In the genomic region with DNA sequence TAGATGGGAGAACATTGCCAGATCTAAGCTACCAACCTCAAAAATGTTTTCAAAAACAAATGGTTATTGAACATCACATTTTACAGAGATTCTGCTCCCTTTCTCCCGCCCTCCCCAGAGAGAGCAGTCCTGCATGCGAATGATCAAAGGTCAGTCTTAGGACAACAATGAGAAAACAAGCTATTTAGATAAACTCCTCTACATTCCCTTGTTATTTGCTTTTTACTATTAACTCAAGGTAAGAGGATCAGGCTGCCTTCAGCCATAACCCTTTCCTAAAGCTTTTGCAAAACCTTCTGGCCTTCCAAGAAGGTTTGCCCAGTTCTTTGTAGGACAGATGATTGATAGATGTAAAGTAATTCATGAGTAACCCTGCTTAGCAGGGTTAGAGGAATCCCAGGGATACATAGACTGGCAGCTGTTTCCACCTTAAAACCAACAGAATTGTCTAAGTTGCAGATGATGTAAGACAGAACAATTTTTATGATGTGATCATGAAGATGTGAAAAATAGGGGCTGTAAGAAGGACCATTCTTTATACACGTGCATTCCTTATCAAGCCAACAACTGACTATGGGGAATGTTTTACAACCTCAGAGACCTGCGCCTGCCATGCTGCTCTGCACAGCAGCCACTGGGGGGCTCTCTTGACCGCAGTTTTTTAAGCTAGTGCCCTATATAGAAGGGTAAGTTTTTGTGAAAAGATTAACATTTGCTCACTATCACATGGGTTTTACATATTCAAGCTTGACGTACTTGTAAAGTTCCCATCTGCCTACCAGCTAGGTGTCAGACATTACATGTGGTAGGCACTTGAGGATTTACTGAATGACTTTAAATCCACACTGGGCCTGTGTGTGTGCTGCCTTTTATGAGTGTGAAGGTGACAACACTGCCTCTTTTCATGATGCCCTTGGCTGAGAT, we compare ENCODE assay signal across 1 cellular context.
TF ChIP-seq lines count a peak whose summit lies in the region.

No MANE protein-coding gene starts in this region.

TF ChIP-seq in HepG2, 621 proteins besides CTCF, POLR2A, EP300 and RAD21 (continues in another document):
- TF ChIP-seq ZHX1 (CRISPR knock-in tag; IDR thresholded peaks at IDR 0.05; ENCODE audit: low read depth) (no peak), ZNF709 (CRISPR knock-in tag; IDR thresholded peaks at IDR 0.05) (no peak), STAT6 (CRISPR knock-in tag; IDR thresholded peaks at IDR 0.05; ENCODE audit: borderline replicate concordance) (no peak), ZNF350 (CRISPR knock-in tag; IDR thresholded peaks at IDR 0.05; ENCODE audit: borderline replicate concordance, low read depth) (no peak), ASH2L (IDR thresholded peaks at IDR 0.05; ENCODE audit: insufficient read length, low read depth, low read length) (peak; percentile 76), MTF1 (CRISPR knock-in tag; IDR thresholded peaks at IDR 0.05) (no peak), ATM (IDR thresholded peaks at IDR 0.05; ENCODE audit: borderline replicate concordance) (no peak), CHD2 (IDR thresholded peaks at IDR 0.05; ENCODE audit: low read depth, low read length) (no peak), ZNF577 (CRISPR knock-in tag; IDR thresholded peaks at IDR 0.05; ENCODE audit: borderline replicate concordance, low read depth) (no peak), ZNF136 (CRISPR knock-in tag; IDR thresholded peaks at IDR 0.05; ENCODE audit: low read depth) (no peak), EZH2 (conservative IDR thresholded peaks at IDR 0.05; ENCODE audit: low read depth, low read length) (no peak), REPIN1 (CRISPR knock-in tag; IDR thresholded peaks at IDR 0.05; ENCODE audit: borderline replicate concordance, low read depth) (0 out of 2 replicates have a peak, but pooled peaks have one; percentile 37), ZGPAT (CRISPR knock-in tag; IDR thresholded peaks at IDR 0.05) (peak; percentile 49; the same call in 1 of the 2 replicates), RAD51 (IDR thresholded peaks at IDR 0.05; ENCODE audit: borderline replicate concordance) (no peak), NCOA1 (CRISPR knock-in tag; IDR thresholded peaks at IDR 0.05) (0 out of 2 replicates have a peak, but pooled peaks have one; percentile 39), PHF20 (CRISPR knock-in tag; IDR thresholded peaks at IDR 0.05) (no peak), POLR2AphosphoS2 (IDR thresholded peaks at IDR 0.05; ENCODE audit: low read depth, low read length) (no peak), ZSCAN20 (CRISPR knock-in tag; IDR thresholded peaks at IDR 0.05; ENCODE audit: borderline replicate concordance) (no peak), ZSCAN30 (CRISPR knock-in tag; IDR thresholded peaks at IDR 0.05) (no peak), ZNF343 (CRISPR knock-in tag; IDR thresholded peaks at IDR 0.05) (no peak), ZNF12 (CRISPR knock-in tag; IDR thresholded peaks at IDR 0.05) (no peak), ZKSCAN8 (CRISPR knock-in tag; IDR thresholded peaks at IDR 0.05; ENCODE audit: borderline replicate concordance) (no peak), FOXM1 (CRISPR knock-in tag; IDR thresholded peaks at IDR 0.05) (no peak), SRY (CRISPR knock-in tag; IDR thresholded peaks at IDR 0.05) (no peak), NFE2L1 (CRISPR knock-in tag; IDR thresholded peaks at IDR 0.05; ENCODE audit: borderline replicate concordance) (no peak), SIX4 (CRISPR knock-in tag; IDR thresholded peaks at IDR 0.05) (no peak), GPBP1L1 (CRISPR knock-in tag; IDR thresholded peaks at IDR 0.05) (no peak), FOXA3 (CRISPR knock-in tag; IDR thresholded peaks at IDR 0.05) (peak; percentile 81), FOXP1 (IDR thresholded peaks at IDR 0.05) (no peak), FOXP1 (CRISPR knock-in tag; IDR thresholded peaks at IDR 0.05) (peak; percentile 84), SOX13 (IDR thresholded peaks at IDR 0.05) (no peak), SOX13 (CRISPR knock-in tag; conservative IDR thresholded peaks at IDR 0.05 in 1 of 2, IDR thresholded peaks at IDR 0.05 in 1 of 2) (peak in 1 of 2 experiments; percentile 80; a peak in 2 of 4 replicates), ZNF317 (CRISPR knock-in tag; IDR thresholded peaks at IDR 0.05) (0 out of 2 replicates have a peak, but pooled peaks have one; percentile 42), KDM6A (CRISPR knock-in tag; IDR thresholded peaks at IDR 0.05; ENCODE audit: low read depth) (peak; percentile 70), TBL1XR1 (IDR thresholded peaks at IDR 0.05; ENCODE audit: borderline replicate concordance, low read length, partially characterized antibody) (no peak), AGO1 (IDR thresholded peaks at IDR 0.05; ENCODE audit: low read depth, low read length, poor library complexity, severe bottlenecking) (no peak), ZNF530 (CRISPR knock-in tag; IDR thresholded peaks at IDR 0.05; ENCODE audit: low read depth) (no peak), TSC22D2 (CRISPR knock-in tag; IDR thresholded peaks at IDR 0.05; ENCODE audit: borderline replicate concordance) (no peak), MXD3 (CRISPR knock-in tag; IDR thresholded peaks at IDR 0.05) (no peak), ZNF30 (CRISPR knock-in tag; IDR thresholded peaks at IDR 0.05) (no peak), ZNF501 (CRISPR knock-in tag; IDR thresholded peaks at IDR 0.05) (no peak)
- TF ChIP-seq, protein P1, sequence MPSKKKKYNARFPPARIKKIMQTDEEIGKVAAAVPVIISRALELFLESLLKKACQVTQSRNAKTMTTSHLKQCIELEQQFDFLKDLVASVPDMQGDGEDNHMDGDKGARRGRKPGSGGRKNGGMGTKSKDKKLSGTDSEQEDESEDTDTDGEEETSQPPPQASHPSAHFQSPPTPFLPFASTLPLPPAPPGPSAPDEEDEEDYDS (CRISPR knock-in tag; IDR thresholded peaks at IDR 0.05) = no peak
- TF ChIP-seq, protein P2, sequence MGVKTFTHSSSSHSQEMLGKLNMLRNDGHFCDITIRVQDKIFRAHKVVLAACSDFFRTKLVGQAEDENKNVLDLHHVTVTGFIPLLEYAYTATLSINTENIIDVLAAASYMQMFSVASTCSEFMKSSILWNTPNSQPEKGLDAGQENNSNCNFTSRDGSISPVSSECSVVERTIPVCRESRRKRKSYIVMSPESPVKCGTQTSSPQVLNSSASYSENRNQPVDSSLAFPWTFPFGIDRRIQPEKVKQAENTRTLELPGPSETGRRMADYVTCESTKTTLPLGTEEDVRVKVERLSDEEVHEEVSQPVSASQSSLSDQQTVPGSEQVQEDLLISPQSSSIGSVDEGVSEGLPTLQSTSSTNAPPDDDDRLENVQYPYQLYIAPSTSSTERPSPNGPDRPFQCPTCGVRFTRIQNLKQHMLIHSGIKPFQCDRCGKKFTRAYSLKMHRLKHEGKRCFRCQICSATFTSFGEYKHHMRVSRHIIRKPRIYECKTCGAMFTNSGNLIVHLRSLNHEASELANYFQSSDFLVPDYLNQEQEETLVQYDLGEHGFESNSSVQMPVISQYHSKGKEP (CRISPR knock-in tag; IDR thresholded peaks at IDR 0.05) = no peak
- TF ChIP-seq, protein P3, sequence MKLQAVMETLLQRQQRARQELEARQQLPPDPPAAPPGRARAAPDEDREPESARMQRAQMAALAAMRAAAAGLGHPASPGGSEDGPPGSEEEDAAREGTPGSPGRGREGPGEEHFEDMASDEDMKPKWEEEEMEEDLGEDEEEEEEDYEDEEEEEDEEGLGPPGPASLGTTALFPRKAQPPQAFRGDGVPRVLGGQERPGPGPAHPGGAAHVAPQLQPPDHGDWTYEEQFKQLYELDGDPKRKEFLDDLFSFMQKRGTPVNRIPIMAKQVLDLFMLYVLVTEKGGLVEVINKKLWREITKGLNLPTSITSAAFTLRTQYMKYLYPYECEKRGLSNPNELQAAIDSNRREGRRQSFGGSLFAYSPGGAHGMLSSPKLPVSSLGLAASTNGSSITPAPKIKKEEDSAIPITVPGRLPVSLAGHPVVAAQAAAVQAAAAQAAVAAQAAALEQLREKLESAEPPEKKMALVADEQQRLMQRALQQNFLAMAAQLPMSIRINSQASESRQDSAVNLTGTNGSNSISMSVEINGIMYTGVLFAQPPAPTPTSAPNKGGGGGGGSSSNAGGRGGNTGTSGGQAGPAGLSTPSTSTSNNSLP (IDR thresholded peaks at IDR 0.05; ENCODE audit: low read depth, low read length) = peak; percentile 12; the same call in 1 of the 2 replicates
- TF ChIP-seq, protein P4, sequence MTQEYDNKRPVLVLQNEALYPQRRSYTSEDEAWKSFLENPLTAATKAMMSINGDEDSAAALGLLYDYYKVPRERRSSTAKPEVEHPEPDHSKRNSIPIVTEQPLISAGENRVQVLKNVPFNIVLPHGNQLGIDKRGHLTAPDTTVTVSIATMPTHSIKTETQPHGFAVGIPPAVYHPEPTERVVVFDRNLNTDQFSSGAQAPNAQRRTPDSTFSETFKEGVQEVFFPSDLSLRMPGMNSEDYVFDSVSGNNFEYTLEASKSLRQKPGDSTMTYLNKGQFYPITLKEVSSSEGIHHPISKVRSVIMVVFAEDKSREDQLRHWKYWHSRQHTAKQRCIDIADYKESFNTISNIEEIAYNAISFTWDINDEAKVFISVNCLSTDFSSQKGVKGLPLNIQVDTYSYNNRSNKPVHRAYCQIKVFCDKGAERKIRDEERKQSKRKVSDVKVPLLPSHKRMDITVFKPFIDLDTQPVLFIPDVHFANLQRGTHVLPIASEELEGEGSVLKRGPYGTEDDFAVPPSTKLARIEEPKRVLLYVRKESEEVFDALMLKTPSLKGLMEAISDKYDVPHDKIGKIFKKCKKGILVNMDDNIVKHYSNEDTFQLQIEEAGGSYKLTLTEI (CRISPR knock-in tag; conservative IDR thresholded peaks at IDR 0.05) = no peak
- TF ChIP-seq, protein P5, sequence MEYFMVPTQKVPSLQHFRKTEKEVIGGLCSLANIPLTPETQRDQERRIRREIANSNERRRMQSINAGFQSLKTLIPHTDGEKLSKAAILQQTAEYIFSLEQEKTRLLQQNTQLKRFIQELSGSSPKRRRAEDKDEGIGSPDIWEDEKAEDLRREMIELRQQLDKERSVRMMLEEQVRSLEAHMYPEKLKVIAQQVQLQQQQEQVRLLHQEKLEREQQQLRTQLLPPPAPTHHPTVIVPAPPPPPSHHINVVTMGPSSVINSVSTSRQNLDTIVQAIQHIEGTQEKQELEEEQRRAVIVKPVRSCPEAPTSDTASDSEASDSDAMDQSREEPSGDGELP (IDR thresholded peaks at IDR 0.05; ENCODE audit: borderline replicate concordance, low read depth) = no peak
